1 cellular context compared by ENCODE assay signal in genomic region chr19:16944626-16945363, GRCh38.
TF ChIP-seq lines count a peak whose summit lies in the region.

No MANE protein-coding gene starts in this region.

TF ChIP-seq in GM12878, 131 proteins besides CTCF, POLR2A, EP300 and RAD21:
- TF ChIP-seq BCL3 (IDR thresholded peaks at IDR 0.05; ENCODE audit: borderline replicate concordance, insufficient read depth, low read depth, low read length, poor library complexity, severe bottlenecking) (peak; percentile 55), IRF3 (IDR thresholded peaks at IDR 0.05) (no peak)
